Comparison of ENCODE assay signal across 8 cellular contexts in the genomic region with DNA sequence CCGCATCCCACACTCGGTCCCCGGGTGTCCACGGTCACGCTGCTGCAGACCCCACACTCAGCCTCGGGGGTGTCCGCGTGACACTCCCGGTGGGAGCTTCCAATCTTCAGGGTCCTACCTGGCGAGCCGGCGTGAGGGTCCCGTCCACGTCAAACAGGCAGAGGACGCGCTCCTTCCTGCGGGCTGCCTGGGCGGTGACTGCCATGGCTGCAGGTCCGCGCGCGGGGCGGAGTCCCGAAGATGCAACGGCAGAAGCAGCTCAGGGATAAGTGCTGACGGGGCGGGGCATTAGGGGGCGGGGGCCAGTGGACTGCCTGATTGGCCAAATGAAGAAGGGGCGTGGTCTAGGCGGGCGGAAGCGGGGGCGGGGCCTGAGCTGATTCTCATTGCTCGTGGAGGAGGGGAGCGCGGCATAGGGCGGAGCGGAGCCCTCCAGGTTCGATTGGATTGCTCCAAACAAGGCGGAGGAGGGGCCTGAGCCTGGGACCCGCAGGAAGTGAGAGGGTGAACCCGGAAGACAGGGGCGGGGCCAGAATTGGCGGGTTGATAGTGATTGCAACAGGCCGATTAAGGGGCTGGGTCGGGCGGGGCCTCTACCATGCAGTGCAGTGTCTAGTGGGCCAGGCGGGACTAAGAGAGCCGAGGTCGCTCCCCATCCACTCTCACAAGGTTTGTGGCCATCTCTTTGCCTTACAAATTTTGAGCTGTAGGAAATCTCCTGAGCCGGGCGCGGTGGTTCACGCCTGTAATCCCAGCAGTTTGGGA. TPM values are rescaled to one million over a fixed set of nuclear protein-coding genes. Genes with fewer than 3 reads are reported as not detected.
DNase-seq lines count a peak whose midpoint lies in the region; ATAC-seq, FAIRE-seq and TF ChIP-seq lines count a peak whose summit lies in the region.

PMM1 (minus strand) TSS at position 240 of the 765 bp plus-strand sequence; CDS start at position 205, 35 bp downstream.

- WGBS in HepG2 (ENCODE audit: low lambda C conversion rate), result 0% methylated on average over 18 of the region's 54 CpGs

- H3K36me3 ChIP-seq in HepG2 (replicated peaks in 1 of 2; ENCODE audit: control insufficient read depth in 1 of 2, insufficient read depth in 2 of 2, low read length in 2 of 2), result peaks cover 4 to 8% of the 10 kb centered on the region in 2 experiments; a peak in 4 of 5 replicates

- no peaks in the 10 kb centered on the region for H4K20me1 ChIP-seq in HepG2 (ENCODE audit: insufficient read depth, low read length)

- peak; percentile 83 for FAIRE-seq in HepG2 (lab: Jason Lieb, UNC)

- H3K27me3 ChIP-seq in HepG2 (ENCODE audit: control insufficient read depth in 1 of 2, insufficient read depth in 2 of 2, low read length in 2 of 2), result no peaks in the 10 kb centered on the region

- no TSS peak for BruUV-seq in HepG2 (replicated peaks; lab: Mats Ljungman, UMichigan)

- CTCF ChIA-PET in HepG2 (lab: Yijun Ruan, JAX; ENCODE audit: low intra/inter-chr PET ratio, low total read pairs), result no interaction called here

- peak within 1 kb of the TSS; percentile 77 to 99 (median 95) for H3K4me3 ChIP-seq in HepG2 (replicated peaks in 1 of 3; ENCODE audit: insufficient read depth in 1 of 3, low read depth in 2 of 3, low read length in 3 of 3)

- peak; percentile 86 to 94 for TF ChIP-seq POLR2A in HepG2 (IDR thresholded peaks at IDR 0.05; ENCODE audit: insufficient read depth in 1 of 2, low read depth in 2 of 2, low read length in 2 of 2)

- no peak within 1 kb of the TSS for H2AFZ ChIP-seq in HepG2 (ENCODE audit: low read length)

- H3K9me3 ChIP-seq in HepG2 (ENCODE audit: low read length), result no peaks in the 10 kb centered on the region

- TF ChIP-seq CTCF in C4-2B (conservative IDR thresholded peaks at IDR 0.05) (no peak), HepG2 (CRISPR knock-in tag; IDR thresholded peaks at IDR 0.05) (no peak; the same call in 1 of the 2 replicates)

- TF ChIP-seq RAD21 in HepG2 (CRISPR knock-in tag; IDR thresholded peaks at IDR 0.05), result no peak; the same call in 1 of the 2 replicates

- H3K9ac ChIP-seq in HepG2 (ENCODE audit: insufficient read depth, low read depth, low read length), result peak within 1 kb of the TSS; percentile 87

- H3K79me2 ChIP-seq in HepG2 (ENCODE audit: insufficient read depth, low read length), result peaks cover 10% of the 10 kb centered on the region

- TF ChIP-seq EP300 in HepG2 (IDR thresholded peaks at IDR 0.05; ENCODE audit: low read depth in 2 of 2, low read length in 2 of 2) (no peak), HepG2 (CRISPR knock-in tag; IDR thresholded peaks at IDR 0.05; ENCODE audit: borderline replicate concordance) (no peak)

- intact Hi-C loops in HepG2 (cut with micrococcal nuclease; ENCODE audit: unreplicated experiment), result no loop called here

- ATAC-seq in GM19395 (IDR thresholded peaks at IDR 0.05; ENCODE audit: unreplicated experiment) (peak; percentile 89), HG03565 (IDR thresholded peaks at IDR 0.05; ENCODE audit: unreplicated experiment) (peak; percentile 95), HepG2 (peak; percentile 85)

- H3K4me2 ChIP-seq in HepG2 (ENCODE audit: low read depth, low read length), result peak within 1 kb of the TSS; percentile 85

- peaks cover 25% of the 10 kb centered on the region for H3K4me1 ChIP-seq in HepG2 (ENCODE audit: insufficient read depth, low read length)

- H3K27ac ChIP-seq in C4-2B (peak within 1 kb of the TSS; percentile 77), HepG2 (ENCODE audit: extremely low read length, insufficient read depth, low read length) (peak within 1 kb of the TSS; percentile 78)

- POLR2A ChIA-PET in HepG2 (lab: Yijun Ruan, JAX), result interaction anchor here (0.6 to 4.0 kb wide), 28 partner anchors 8 to 582 kb away, joined by 3 to 78 read pairs (median 5); partner anchors contain the start of genes CSDC2, DESI1, POLR3H and SNU13

- in situ Hi-C loops in HepG2 (cut with HindIII; ENCODE audit: extremely low pct_ligation_motif_present, low pct_unique_long_range_greater_than_20kb), result no loop called here

- DNase-seq in NCI-H774 (lab: John Stamatoyannopoulos, UW), result peak; percentile 93
- peak; percentile 100 for DNase-seq in activated CD4-positive, alpha-beta T cell treated with anti-CD3 and anti-CD28 coated beads, Interleukin-2, amount 50 U/mL, for 4 hours
- DNase-seq in dermis blood vessel endothelial cell, result peak; percentile 100
- DNase-seq in HepG2 (ENCODE audit: low spot score), result peak; percentile 98
- peak; percentile 100 for DNase-seq in stimulated activated CD4-positive, alpha-beta T cell treated with anti-CD3 and anti-CD28 coated beads, Interleukin-4, amount 100 ng/mL, for 1 hour

TF ChIP-seq in HepG2, 621 proteins besides CTCF, POLR2A, EP300 and RAD21 (continues in another document):
- TF ChIP-seq CEBPG (CRISPR knock-in tag; IDR thresholded peaks at IDR 0.05), result peak; percentile 73
- TF ChIP-seq ZNF550 (CRISPR knock-in tag; IDR thresholded peaks at IDR 0.05; ENCODE audit: borderline replicate concordance), result no peak
- no peak for TF ChIP-seq ZNF17 (CRISPR knock-in tag; IDR thresholded peaks at IDR 0.05)
- peak; percentile 67; the same call in 1 of the 2 replicates for TF ChIP-seq ZNF274 (CRISPR knock-in tag; IDR thresholded peaks at IDR 0.05)
- peak; percentile 82 for TF ChIP-seq SP2 (CRISPR knock-in tag; IDR thresholded peaks at IDR 0.05)
- no peak; the same call in 1 of the 2 replicates for TF ChIP-seq PITX1 (CRISPR knock-in tag; IDR thresholded peaks at IDR 0.05)
- TF ChIP-seq, protein P1, sequence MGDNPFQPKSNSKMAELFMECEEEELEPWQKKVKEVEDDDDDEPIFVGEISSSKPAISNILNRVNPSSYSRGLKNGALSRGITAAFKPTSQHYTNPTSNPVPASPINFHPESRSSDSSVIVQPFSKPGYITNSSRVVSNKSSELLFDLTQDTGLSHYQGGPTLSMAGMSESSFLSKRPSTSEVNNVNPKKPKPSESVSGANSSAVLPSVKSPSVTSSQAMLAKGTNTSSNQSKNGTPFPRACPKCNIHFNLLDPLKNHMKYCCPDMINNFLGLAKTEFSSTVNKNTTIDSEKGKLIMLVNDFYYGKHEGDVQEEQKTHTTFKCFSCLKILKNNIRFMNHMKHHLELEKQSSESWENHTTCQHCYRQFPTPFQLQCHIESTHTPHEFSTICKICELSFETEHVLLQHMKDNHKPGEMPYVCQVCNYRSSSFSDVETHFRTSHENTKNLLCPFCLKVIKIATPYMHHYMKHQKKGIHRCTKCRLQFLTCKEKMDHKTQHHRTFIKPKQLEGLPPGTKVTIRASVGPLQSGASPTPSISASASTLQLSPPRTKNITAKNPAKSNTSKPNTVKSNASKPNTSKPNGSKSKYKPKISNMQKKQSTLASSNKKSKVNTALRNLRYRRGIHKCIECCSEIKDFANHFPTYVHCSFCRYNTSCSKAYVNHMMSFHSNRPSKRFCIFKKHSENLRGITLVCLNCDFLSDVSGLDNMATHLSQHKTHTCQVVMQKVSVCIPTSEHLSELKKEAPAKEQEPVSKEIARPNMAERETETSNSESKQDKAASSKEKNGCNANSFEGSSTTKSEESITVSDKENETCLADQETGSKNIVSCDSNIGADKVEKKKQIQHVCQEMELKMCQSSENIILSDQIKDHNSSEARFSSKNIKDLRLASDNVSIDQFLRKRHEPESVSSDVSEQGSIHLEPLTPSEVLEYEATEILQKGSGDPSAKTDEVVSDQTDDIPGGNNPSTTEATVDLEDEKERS (CRISPR knock-in tag; IDR thresholded peaks at IDR 0.05), result 0 out of 2 replicates have a peak, but pooled peaks have one; percentile 50
- peak; percentile 90 for TF ChIP-seq RBFOX2 (IDR thresholded peaks at IDR 0.05; ENCODE audit: low read depth, low read length)
- TF ChIP-seq WIZ (CRISPR knock-in tag; IDR thresholded peaks at IDR 0.05), result no peak
- TF ChIP-seq MTERF4 (CRISPR knock-in tag; IDR thresholded peaks at IDR 0.05), result no peak
- peak; percentile 40; the same call in 1 of the 2 replicates for TF ChIP-seq NCOR1 (IDR thresholded peaks at IDR 0.05; ENCODE audit: borderline replicate concordance, low read length)
- no peak for TF ChIP-seq SYNCRIP (IDR thresholded peaks at IDR 0.05; ENCODE audit: insufficient read depth, low read depth, low read length)
- no peak for TF ChIP-seq DPF2 (CRISPR knock-in tag; IDR thresholded peaks at IDR 0.05; ENCODE audit: borderline replicate concordance, low read depth)
- TF ChIP-seq PHF8 (CRISPR knock-in tag; IDR thresholded peaks at IDR 0.05), result peak; percentile 76

RNA-seq across cellular contexts. Expression of gene PMM1, which starts in this region (rescaled TPM):
- total RNA-seq in dermis blood vessel endothelial cell (2.3 and 3.6 TPM in 2 replicates), HepG2 (2016; rRNA removed; fragmentation: Illumina TruSeq; extraction: Trizol) (17.8 and 23.0 TPM in 2 replicates)
- 9.2 and 11.2 TPM in 2 replicates for total RNA-seq in HepG2 (2016; cell fraction: cytosol; rRNA removed; fragmentation: Illumina TruSeq; extraction: Trizol; ENCODE audit: low read depth)
- total RNA-seq in HepG2 (2016; cell fraction: insoluble cytoplasmic fraction; rRNA removed; fragmentation: Illumina TruSeq; extraction: Trizol), result 18.6 and 19.0 TPM in 2 replicates
- total RNA-seq in HepG2 (2016; cell fraction: membrane; rRNA removed; fragmentation: Illumina TruSeq; extraction: Trizol), result 17.5 and 18.7 TPM in 2 replicates
- 16.8 and 18.6 TPM in 2 replicates for total RNA-seq in HepG2 (2016; cell fraction: nucleus; rRNA removed; fragmentation: Illumina TruSeq; extraction: Trizol)
- 95.6 and 100 TPM in 2 replicates for polyA plus RNA-seq in HepG2 (2011; rRNA removed)
- polyA plus RNA-seq in HepG2 (2011; cell fraction: cytosol; rRNA removed), result 119 and 132 TPM in 2 replicates
- 140 and 147 TPM in 2 replicates for polyA plus RNA-seq in HepG2 (2011; cell fraction: nucleus; rRNA removed)
- 63.2 and 90.3 TPM in 2 replicates for polyA plus RNA-seq in HepG2 (2012)
- polyA plus RNA-seq in HepG2 (2016; cell fraction: cytosol; fragmentation: Illumina TruSeq; extraction: Trizol; ENCODE audit: low read depth), result 21.5 and 21.9 TPM in 2 replicates
- 35.6 and 42.4 TPM in 2 replicates for polyA plus RNA-seq in HepG2 (2016; cell fraction: insoluble cytoplasmic fraction; fragmentation: Illumina TruSeq; extraction: Trizol; ENCODE audit: low read depth)
- polyA plus RNA-seq in HepG2 (2016; cell fraction: membrane; fragmentation: Illumina TruSeq; extraction: Trizol; ENCODE audit: low read depth), result 24.2 and 24.7 TPM in 2 replicates
- 46.6 and 53.0 TPM in 2 replicates for polyA plus RNA-seq in HepG2 (2016; cell fraction: nucleus; fragmentation: Illumina TruSeq; extraction: Trizol; ENCODE audit: insufficient read depth, low read depth)
- 13.2 and 78.6 TPM in 2 replicates for polyA minus RNA-seq in HepG2 (2011; rRNA and poly(A)+ RNA removed; ENCODE audit: low replicate concordance)
- polyA minus RNA-seq in HepG2 (2011; cell fraction: cytosol; rRNA and poly(A)+ RNA removed), result 35.6 and 37.7 TPM in 2 replicates
- 26.9 and 27.8 TPM in 2 replicates for polyA minus RNA-seq in HepG2 (2011; cell fraction: nucleus; rRNA and poly(A)+ RNA removed)

Comparison
In these comparisons a context has a peak if more than half of its experiments do, and no peak if none do; other contexts are left out.
1. Peak in every context shown above with its lines: DNase-seq, ATAC-seq, H3K4me3 ChIP-seq and H3K27ac ChIP-seq.